ENCODE assay signal across 8 cellular contexts in the genomic region with DNA sequence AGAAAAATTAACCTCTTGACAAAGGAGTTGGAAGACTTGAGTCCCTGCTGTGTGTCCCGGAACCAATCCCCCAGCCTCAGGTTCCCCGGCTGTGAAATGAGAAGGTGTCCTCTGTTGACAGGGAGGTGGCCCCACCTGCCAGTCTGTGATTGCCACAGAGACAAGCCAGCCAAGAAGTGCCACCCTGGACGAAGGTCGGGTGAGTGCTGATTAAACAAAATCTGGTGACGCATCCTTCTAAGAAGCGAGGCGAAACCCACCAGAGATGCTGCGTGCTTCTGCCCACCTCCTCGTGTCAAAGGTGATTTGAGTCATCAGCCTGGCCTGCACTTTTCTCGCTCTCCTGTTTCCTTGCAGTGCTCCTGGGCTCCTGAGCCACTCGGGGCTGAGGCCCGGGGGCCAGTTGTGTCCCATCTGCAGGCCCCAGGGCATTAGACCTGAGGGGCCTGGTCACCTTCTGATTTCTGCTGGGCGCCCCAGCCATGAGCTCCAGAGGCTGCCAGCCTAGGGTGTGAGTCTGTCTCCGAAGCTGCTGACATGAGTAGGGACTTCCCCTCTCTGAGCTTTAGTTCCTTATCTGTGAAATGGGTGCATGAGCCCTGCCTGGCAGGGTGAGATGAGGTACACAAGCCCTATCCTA. TPM values are rescaled to one million over a fixed set of nuclear protein-coding genes. Genes with fewer than 3 reads are reported as not detected.
A peak's percentile ranks its signal among the peaks of the same experiment; 100 is the strongest.
DNase-seq lines count a peak whose midpoint lies in the region; ATAC-seq and TF ChIP-seq lines count a peak whose summit lies in the region.

No MANE protein-coding gene starts in this region.

- no peak overlapping the region for H2AFZ ChIP-seq in smooth muscle cell (ENCODE audit: low read depth)

- no peak for TF ChIP-seq CTCF in esophagus squamous epithelium (IDR thresholded peaks at IDR 0.05)
- TF ChIP-seq CTCF in smooth muscle cell (IDR thresholded peaks at IDR 0.05; ENCODE audit: borderline replicate concordance, insufficient read depth, poor library complexity, severe bottlenecking): no peak

- peaks cover 99% of the 10 kb centered on the region for H4K20me1 ChIP-seq in smooth muscle cell (ENCODE audit: low read depth)

- H3K9ac ChIP-seq in smooth muscle cell (ENCODE audit: low read depth): peak overlapping the region; percentile 93

- intact Hi-C loops in esophagus squamous epithelium (cut with DNase I): no loop called here
- intact Hi-C loops in aorta (cut with DNase I): no loop called here

- 58 to 77% methylated on average over 6 to 10 of the region's 14 CpGs for WGBS in esophagus squamous epithelium, 2 donors
- WGBS in smooth muscle cell (ENCODE audit: low lambda C conversion rate): 36% methylated on average over 14 of the region's 14 CpGs
- 73 to 77% methylated on average over 14 of the region's 14 CpGs for WGBS in aorta, 2 donors

- peak; percentile 36 for ATAC-seq in HG03064 (IDR thresholded peaks at IDR 0.05; ENCODE audit: low read depth, unreplicated experiment)
- ATAC-seq in aorta (ENCODE audit: low FRiP score): no peak

- H3K27ac ChIP-seq in esophagus squamous epithelium: peak overlapping the region; percentile 68 to 93 (median 80)
- H3K27ac ChIP-seq in smooth muscle cell (ENCODE audit: low read depth): peak overlapping the region; percentile 100
- H3K27ac ChIP-seq in aorta (ENCODE audit: low read depth in 1 of 2, low read length in 2 of 2): peak overlapping the region in 1 of 2 donors; percentile 28

- H3K4me2 ChIP-seq in smooth muscle cell: peak overlapping the region; percentile 65

- H3K36me3 ChIP-seq in esophagus squamous epithelium: no peaks in the 10 kb centered on the region
- no peaks in the 10 kb centered on the region for H3K36me3 ChIP-seq in smooth muscle cell (ENCODE audit: low read depth)
- H3K36me3 ChIP-seq in aorta (ENCODE audit: control insufficient read depth in 1 of 2, insufficient read depth in 2 of 2, low read length in 1 of 2): no peaks in the 10 kb centered on the region

- H3K9me3 ChIP-seq in esophagus squamous epithelium: no peaks in the 10 kb centered on the region
- no peaks in the 10 kb centered on the region for H3K9me3 ChIP-seq in smooth muscle cell (replicated peaks; ENCODE audit: low read depth)
- H3K9me3 ChIP-seq in aorta (ENCODE audit: control insufficient read depth, low read length): no peaks in the 10 kb centered on the region

- peak; percentile 78 for DNase-seq in activated naive CD4-positive, alpha-beta T cell treated with Interleukin-2 at 50 U/mL for 16 hours
- no peak for DNase-seq in activated naive CD4-positive, alpha-beta T cell (lab: John Stamatoyannopoulos, UW)
- DNase-seq in activated CD4-positive, alpha-beta T cell treated with anti-CD3 and anti-CD28 coated beads for 48 hours: peak; percentile 69
- no peak for DNase-seq in esophagus squamous epithelium (lab: John Stamatoyannopoulos, UW)
- DNase-seq in smooth muscle cell (lab: John Stamatoyannopoulos, UW; ENCODE audit: unreplicated experiment): no peak
- DNase-seq in SK-N-DZ (ENCODE audit: low spot score): no peak
- DNase-seq in aorta: no peak

- no peak for TF ChIP-seq POLR2A in esophagus squamous epithelium (IDR thresholded peaks at IDR 0.05)

- peaks cover 15 to 81% (median 64%) of the 10 kb centered on the region in 3 donors for H3K4me1 ChIP-seq in esophagus squamous epithelium
- peaks cover 44% of the 10 kb centered on the region for H3K4me1 ChIP-seq in smooth muscle cell (ENCODE audit: low read depth)
- peaks cover 0 to 4% of the 10 kb centered on the region in 2 donors for H3K4me1 ChIP-seq in aorta (ENCODE audit: control insufficient read depth in 1 of 2, insufficient read depth in 2 of 2, low read length in 2 of 2)

- no peak overlapping the region for H3K4me3 ChIP-seq in esophagus squamous epithelium
- no peak overlapping the region for H3K4me3 ChIP-seq in smooth muscle cell
- no peak overlapping the region for H3K4me3 ChIP-seq in aorta (ENCODE audit: low read length in 2 of 2)

- peaks cover 32% of the 10 kb centered on the region for H3F3A ChIP-seq in smooth muscle cell (ENCODE audit: low read depth)

- H3K27me3 ChIP-seq in esophagus squamous epithelium: no peaks in the 10 kb centered on the region
- H3K27me3 ChIP-seq in smooth muscle cell (ENCODE audit: low read depth): no peaks in the 10 kb centered on the region
- H3K27me3 ChIP-seq in aorta (ENCODE audit: control insufficient read depth in 1 of 2, insufficient read depth in 2 of 2, low read length in 1 of 2): no peaks in the 10 kb centered on the region

- peaks cover 86% of the 10 kb centered on the region for H3K79me2 ChIP-seq in smooth muscle cell (ENCODE audit: low read depth)

RNA-seq across cellular contexts. Expression of gene NEK6, which starts 28.7 kb away (rescaled TPM):
- total RNA-seq in esophagus squamous epithelium (10 to 100 TPM in 2 of 4 donors, 1 to 10 TPM in 2; 2.0 to 15.3 (median 7.3) TPM), smooth muscle cell (41.5 and 45.9 TPM in 2 replicates), aorta (10 to 100 TPM; 60.5 to 72.8 TPM)
- polyA plus RNA-seq in smooth muscle cell (67.6 and 108 TPM in 2 replicates), aorta (10 to 100 TPM in 1 of 2 donors, 1 to 10 TPM in 1; 8.2 to 13.4 TPM)
- polyA plus RNA-seq in SK-N-DZ (2014; cell fraction: cytosol; rRNA removed): not detected in 2 replicates
- polyA plus RNA-seq in SK-N-DZ (2014; cell fraction: nucleus; rRNA removed): not detected in 2 replicates

Comparison
In these comparisons a context has a peak if more than half of its experiments do, and no peak if none do; other contexts are left out.
1. DNase-seq: peak in activated naive CD4-positive, alpha-beta T cell treated with Interleukin-2 at 50 U/mL for 16 hours (single experiment) and activated CD4-positive, alpha-beta T cell treated with anti-CD3 and anti-CD28 coated beads for 48 hours (single experiment); none in activated naive CD4-positive, alpha-beta T cell (0 of 4), esophagus squamous epithelium (single experiment), smooth muscle cell (single experiment), SK-N-DZ (single experiment) and aorta (0 of 2).